In genomic region chr22:49918911-49919881, GRCh38 we compare ENCODE assay signal across 8 cellular contexts. TPM values are rescaled to one million over a fixed set of nuclear protein-coding genes. Genes with fewer than 3 reads are reported as not detected.
DNase-seq lines count a peak whose midpoint lies in the region; ATAC-seq and TF ChIP-seq lines count a peak whose summit lies in the region.

No MANE protein-coding gene starts in this region.

- no peaks in the 10 kb centered on the region for H3K36me3 ChIP-seq in ACC112 (ENCODE audit: insufficient read depth, low read length)
- H3K36me3 ChIP-seq in mucosa of rectum (ENCODE audit: control insufficient read depth in 2 of 2, insufficient read depth in 2 of 2, low read length in 2 of 2): peaks cover 7 to 15% of the 10 kb centered on the region in 2 donors

- peaks cover 6% of the 10 kb centered on the region for H3K4me1 ChIP-seq in ACC112 (ENCODE audit: control insufficient read depth, insufficient read depth, low read length, unreplicated experiment)
- H3K4me1 ChIP-seq in mucosa of rectum (ENCODE audit: control insufficient read depth in 2 of 2, insufficient read depth in 2 of 2, low read length in 2 of 2): peaks cover 8 to 12% of the 10 kb centered on the region in 2 donors

- CTCF ChIA-PET in MCF 10A (lab: Yijun Ruan, JAX): interaction anchor here (0.8 to 1.6 kb wide), 2 partner anchors 108 to 111 kb away, joined by 6 to 8 read pairs; no protein-coding TSS in a partner anchor

- no peaks in the 10 kb centered on the region for H3K27me3 ChIP-seq in ACC112 (ENCODE audit: insufficient read depth, low read length)
- no peaks in the 10 kb centered on the region for H3K27me3 ChIP-seq in mucosa of rectum (ENCODE audit: control insufficient read depth in 2 of 2, insufficient read depth in 2 of 2, low read length in 2 of 2)

- no peaks in the 10 kb centered on the region for H3K9me3 Mint-ChIP-seq in MCF 10A (ENCODE audit: unreplicated experiment)

- no peaks in the 10 kb centered on the region for H3K4me1 Mint-ChIP-seq in MCF 10A (ENCODE audit: insufficient read depth, unreplicated experiment)

- H2AFZ ChIP-seq in ACC112 (ENCODE audit: low read length, unreplicated experiment): no peak overlapping the region

- H3K4me3 ChIP-seq in ACC112 (ENCODE audit: low read depth, low read length) (peak overlapping the region; percentile 87), mucosa of rectum (ENCODE audit: low read length in 2 of 2) (peak overlapping the region; percentile 64 to 88)

- H3K27ac ChIP-seq in ACC112 (ENCODE audit: low read depth, low read length) (no peak overlapping the region), mucosa of rectum (ENCODE audit: low read depth in 2 of 2, low read length in 2 of 2) (no peak overlapping the region)

- peak overlapping the region; percentile 74 for H3K4me3 Mint-ChIP-seq in MCF 10A (ENCODE audit: unreplicated experiment)

- no peaks in the 10 kb centered on the region for H3K36me3 Mint-ChIP-seq in MCF 10A (ENCODE audit: insufficient read depth, unreplicated experiment)

- H3K9ac ChIP-seq in mucosa of rectum (ENCODE audit: low read depth in 1 of 2, low read length in 2 of 2): peak overlapping the region; percentile 52 to 77

- no TSS peak for BruUV-seq in MCF 10A (replicated peaks; lab: Mats Ljungman, UMichigan)

- H3K79me2 ChIP-seq in ACC112 (ENCODE audit: control insufficient read depth, insufficient read depth, low read length, unreplicated experiment): no peaks in the 10 kb centered on the region

- DNase-seq in MCF 10A (ENCODE audit: unreplicated experiment) (no peak), SKM-1 treated with dmso at 0.1 percent for 144 hours (lab: John Stamatoyannopoulos, UW; ENCODE audit: unreplicated experiment) (no peak), NCI-H1694 treated with DMSO at 0.1 percent for 48 hours (lab: John Stamatoyannopoulos, UW) (no peak)

- no peak overlapping the region for H3K27ac Mint-ChIP-seq in MCF 10A (ENCODE audit: low read depth, unreplicated experiment)

- peak; percentile 5 for ATAC-seq in HG03045 (IDR thresholded peaks at IDR 0.05; ENCODE audit: unreplicated experiment)
- no peak for ATAC-seq in HG02642 (IDR thresholded peaks at IDR 0.05; ENCODE audit: poor library complexity, unreplicated experiment)
- ATAC-seq in activated CD4-positive, CD25-positive, alpha-beta regulatory T cell treated with anti-CD3 and anti-CD28 coated beads, Interleukin-2, amount 50 U/mL, for 24 hours: no peak

- POLR2A ChIA-PET in MCF 10A (lab: Yijun Ruan, JAX): interaction anchor here (0.7 to 2.6 kb wide), 4 partner anchors 8 to 109 kb away, joined by 3 to 8 read pairs (median 4); no protein-coding TSS in a partner anchor

- no peak for TF ChIP-seq CTCF in MCF 10A (IDR thresholded peaks at IDR 0.05; ENCODE audit: unreplicated experiment)

- H3K9me3 ChIP-seq in mucosa of rectum (ENCODE audit: control insufficient read depth in 2 of 2, low read length in 2 of 2): no peaks in the 10 kb centered on the region

- H3K27me3 Mint-ChIP-seq in MCF 10A (ENCODE audit: insufficient read depth, unreplicated experiment): no peaks in the 10 kb centered on the region

- intact Hi-C loops in MCF 10A (cut with micrococcal nuclease): loop anchor here (1.0 to 10.0 kb wide), 2 partner anchors 64 to 152 kb away; partner anchors contain the start of gene ZBED4

RNA-seq across cellular contexts. Expression of gene CRELD2, which starts 0.8 kb away (rescaled TPM):
- 70.7 and 107 TPM in 2 replicates for total RNA-seq in MCF 10A (2022)

RNA-seq across cellular contexts. Expression of gene ALG12, which starts 1.0 kb away (rescaled TPM):
- total RNA-seq in MCF 10A (2022): 16.6 and 18.2 TPM in 2 replicates

RNA-seq across cellular contexts. Expression of gene PIM3, which starts 41.4 kb away (rescaled TPM):
- total RNA-seq in MCF 10A (2022): 56.3 and 73.5 TPM in 2 replicates
